In genomic region chr1:234983554-234983911, GRCh38 we compare ENCODE assay signal across 13 cellular contexts.
DNase-seq lines count a peak whose midpoint lies in the region; ATAC-seq and TF ChIP-seq lines count a peak whose summit lies in the region.
"Had no signal": no experiment of that assay in that cellular context is flagged by ENCODE, and none has a peak within 500 bp of the region (broad histone marks: within the 10 kb centered on the region; RNA-seq: fewer than 3 reads in every experiment).

No MANE protein-coding gene starts in this region.

- CTCF ChIA-PET in GM10248 (lab: Yijun Ruan, JAX), result interaction anchor here (0.6 to 1.7 kb wide), 6 partner anchors 9 to 1107 kb away, joined by 3 to 5 read pairs (median 3); no protein-coding TSS in a partner anchor

- H3K27me3 ChIP-seq in GM23248 (replicated peaks; ENCODE audit: insufficient read depth), result no peaks in the 10 kb centered on the region
- no peaks in the 10 kb centered on the region for H3K27me3 ChIP-seq in SJSA1 (replicated peaks)
- H3K27me3 ChIP-seq in esophagus squamous epithelium, result no peaks in the 10 kb centered on the region
- no peaks in the 10 kb centered on the region for H3K27me3 ChIP-seq in spleen (replicated peaks in 1 of 7)

- POLR2A ChIA-PET in GM10248 (lab: Yijun Ruan, JAX), result interaction anchor here (1.1 kb wide), 1 partner anchor 21 kb away, joined by 4 read pairs; no protein-coding TSS in a partner anchor

- H3K79me2 ChIP-seq in GM23248 (ENCODE audit: insufficient read depth), result no peaks in the 10 kb centered on the region

- peak overlapping the region; percentile 13 for H3K4me2 ChIP-seq in GM23248 (ENCODE audit: unreplicated experiment)

- H3K9me2 ChIP-seq in GM23248 (ENCODE audit: insufficient read depth), result no peaks in the 10 kb centered on the region

- in situ Hi-C loops in GM23248 (cut with MboI), result loop anchor here (10.0 kb wide), 2 partner anchors 259 to 369 kb away; partner anchors contain the start of gene IRF2BP2

- no peak for ATAC-seq in HG03571 (IDR thresholded peaks at IDR 0.05; ENCODE audit: unreplicated experiment)

- H3K36me3 ChIP-seq in GM23248 (ENCODE audit: low read depth), result no peaks in the 10 kb centered on the region
- no peaks in the 10 kb centered on the region for H3K36me3 ChIP-seq in SJSA1
- H3K36me3 ChIP-seq in esophagus squamous epithelium, result no peaks in the 10 kb centered on the region
- H3K36me3 ChIP-seq in spleen, result no peaks in the 10 kb centered on the region

- intact Hi-C loops in esophagus squamous epithelium (cut with DNase I) (no loop called here), spleen (cut with DNase I; ENCODE audit: low total_unique reads) (loop anchor here (10.0 kb wide), 1 partner anchor 101 kb away; no protein-coding TSS in a partner anchor)

- H3K9ac ChIP-seq in GM23248, result peak overlapping the region; percentile 63

- no peak for TF ChIP-seq POLR2A in esophagus squamous epithelium (IDR thresholded peaks at IDR 0.05)
- TF ChIP-seq POLR2A in spleen (IDR thresholded peaks at IDR 0.05), result no peak

- no peak overlapping the region for H2AFZ ChIP-seq in GM23248

- DNase-seq in GM23248 (no peak), SJSA1 (ENCODE audit: low read depth in 1 of 2, low spot score in 2 of 2) (no peak), esophagus squamous epithelium (lab: John Stamatoyannopoulos, UW) (no peak), spleen (no peak), DMS114 treated with DMSO at 0.1 percent for 48 hours (lab: John Stamatoyannopoulos, UW; ENCODE audit: unreplicated experiment) (no peak), GM10248 (ENCODE audit: extremely low spot score) (no peak), kidney glomerular epithelial cell (lab: John Stamatoyannopoulos, UW) (no peak)
- DNase-seq: H7, hypothalamus, NCI-H1436 treated with DMSO at 0.1 percent for 48 hours, NCI-H748 treated with DMSO at 0.1 percent for 48 hours, retina had no signal

- H4K20me1 ChIP-seq in GM23248 (ENCODE audit: insufficient read depth), result no peaks in the 10 kb centered on the region

- WGBS in GM23248 (ENCODE audit: low coverage in 1 of 2, low lambda C conversion rate in 2 of 2, missing lambda C conversion rate in 2 of 2), 2 experiments, result 87 to 88% methylated on average over 4 of the region's 4 CpGs
- WGBS in esophagus squamous epithelium, 2 donors, result 69 to 75% methylated on average over 4 of the region's 4 CpGs
- 86 to 93% (median 90%) methylated on average over 4 of the region's 4 CpGs for WGBS in spleen, 5 donors

- H3K4me1 ChIP-seq in GM23248 (ENCODE audit: insufficient read depth) (peaks cover 79% of the 10 kb centered on the region), SJSA1 (replicated peaks) (peaks cover 91% of the 10 kb centered on the region), esophagus squamous epithelium (peaks cover 43 to 87% (median 74%) of the 10 kb centered on the region in 3 donors), spleen (peaks cover 43 to 97% (median 77%) of the 10 kb centered on the region in 6 donors)

- no peaks in the 10 kb centered on the region for H3K9me3 ChIP-seq in GM23248 (ENCODE audit: low read depth)
- no peaks in the 10 kb centered on the region for H3K9me3 ChIP-seq in SJSA1 (replicated peaks)
- H3K9me3 ChIP-seq in esophagus squamous epithelium, result no peaks in the 10 kb centered on the region
- H3K9me3 ChIP-seq in spleen, result no peaks in the 10 kb centered on the region

- H3F3A ChIP-seq in GM23248 (ENCODE audit: insufficient read depth), result peaks cover 74% of the 10 kb centered on the region

- H3K27ac ChIP-seq in GM23248 (peak overlapping the region; percentile 93), SJSA1 (peak overlapping the region; percentile 83), esophagus squamous epithelium (peak overlapping the region; percentile 65 to 93 (median 89)), spleen (peak overlapping the region in 7 of 8 donors; percentile 69 to 96 (median 90))

- H3K4me3 ChIP-seq in GM23248, result no peak overlapping the region
- H3K4me3 ChIP-seq in SJSA1, result no peak overlapping the region
- no peak overlapping the region for H3K4me3 ChIP-seq in esophagus squamous epithelium
- H3K4me3 ChIP-seq in spleen, result no peak overlapping the region

- no peak for TF ChIP-seq CTCF in esophagus squamous epithelium (IDR thresholded peaks at IDR 0.05)
- no peak for TF ChIP-seq CTCF in spleen (IDR thresholded peaks at IDR 0.05 in 8 of 11, conservative IDR thresholded peaks at IDR 0.05 in 3 of 11)
- no peak for TF ChIP-seq CTCF in GM10248 (IDR thresholded peaks at IDR 0.05; ENCODE audit: control extremely low read depth, extremely low read depth, low read depth, missing control alignments)
